ENCODE assay signal across 9 cellular contexts in the genomic region with DNA sequence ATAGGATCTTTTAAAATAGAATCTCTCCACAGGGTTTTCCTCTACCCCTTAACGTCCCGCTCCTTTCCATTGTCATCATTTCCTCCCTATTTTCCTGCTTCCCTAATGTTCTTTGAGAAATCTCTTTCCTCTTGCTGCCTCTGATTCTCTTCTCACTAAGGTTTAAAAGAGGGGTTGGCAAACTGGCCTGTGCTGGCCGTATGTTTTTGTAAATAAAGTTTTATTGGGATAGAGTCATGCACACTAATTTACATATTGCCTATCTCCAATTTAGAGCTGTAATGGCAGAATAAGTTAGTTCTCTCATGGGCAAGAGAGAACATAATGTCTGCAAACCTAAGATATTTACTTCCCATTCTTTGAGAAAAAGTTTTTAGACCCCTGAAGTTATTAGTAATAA.
"Had no signal": no experiment of that assay in that cellular context is flagged by ENCODE, and none has a peak within 500 bp of the region (broad histone marks: within the 10 kb centered on the region; RNA-seq: fewer than 3 reads in every experiment).

No MANE protein-coding gene starts in this region.

- H3K4me3 ChIP-seq: GM23248, HAP-1 had no signal

- H3K27me3 Mint-ChIP-seq: IgD-negative memory B cell had no signal

- H3K27ac ChIP-seq: GM23248 had no signal

- FAIRE-seq: HTR-8/SVneo had no signal

- DNase-seq: GM23248, GOT3, H7, HFFc6, KG1 had no signal

- ATAC-seq: HCT116 had no signal

- H3K9me3 ChIP-seq: HAP-1 had no signal

- H3K4me3 Mint-ChIP-seq: HFFc6 had no signal

- H2AFZ ChIP-seq: GM23248 had no signal

- H3K9ac ChIP-seq: GM23248 had no signal

- H3K27ac Mint-ChIP-seq: HFFc6 had no signal

- H3K9me3 Mint-ChIP-seq: HFFc6, IgD-negative memory B cell had no signal
